Comparison of ENCODE assay signal across 10 cellular contexts in genomic region chr12:130161261-130162231, GRCh38. TPM values are rescaled to one million over a fixed set of nuclear protein-coding genes. Genes with fewer than 3 reads are reported as not detected.
A peak's percentile ranks its signal among the peaks of the same experiment; 100 is the strongest.
DNase-seq lines count a peak whose midpoint lies in the region; ATAC-seq, FAIRE-seq and TF ChIP-seq lines count a peak whose summit lies in the region.
"Had no signal": no experiment of that assay in that cellular context is flagged by ENCODE, and none has a peak within 500 bp of the region (broad histone marks: within the 10 kb centered on the region; RNA-seq: fewer than 3 reads in every experiment).

No MANE protein-coding gene starts in this region.

- no peak overlapping the region for H3K27ac Mint-ChIP-seq in nephron
- H3K27ac Mint-ChIP-seq: T-helper 17 cell had no signal

- H3K36me3 ChIP-seq in right lobe of liver (no peaks in the 10 kb centered on the region), HepG2 (replicated peaks in 1 of 2; ENCODE audit: control insufficient read depth in 1 of 2, insufficient read depth in 2 of 2, low read length in 2 of 2) (no peaks in the 10 kb centered on the region), esophagus squamous epithelium (peaks cover 0 to 5% (median 0%) of the 10 kb centered on the region in 3 donors), vagina (no peaks in the 10 kb centered on the region), small intestine (ENCODE audit: control insufficient read depth in 2 of 2, insufficient read depth in 2 of 2, low read length in 2 of 2) (no peaks in the 10 kb centered on the region)

- H3K27ac ChIP-seq in right lobe of liver (no peak overlapping the region), HepG2 (ENCODE audit: extremely low read length, insufficient read depth, low read length) (no peak overlapping the region), esophagus squamous epithelium (peak overlapping the region; percentile 68 to 90 (median 84)), vagina (peak overlapping the region; percentile 78), small intestine (ENCODE audit: low read depth in 1 of 2, low read length in 1 of 2) (no peak overlapping the region)

- in situ Hi-C loops in HepG2 (cut with HindIII; ENCODE audit: extremely low pct_ligation_motif_present, low pct_unique_long_range_greater_than_20kb) = no loop called here

- TF ChIP-seq POLR2A in right lobe of liver (IDR thresholded peaks at IDR 0.05) = no peak
- no peak for TF ChIP-seq POLR2A in HepG2 (IDR thresholded peaks at IDR 0.05; ENCODE audit: insufficient read depth in 1 of 2, low read depth in 2 of 2, low read length in 2 of 2)
- TF ChIP-seq POLR2A in esophagus squamous epithelium (IDR thresholded peaks at IDR 0.05) = no peak
- no peak for TF ChIP-seq POLR2A in vagina (IDR thresholded peaks at IDR 0.05)

- H2AFZ ChIP-seq in HepG2 (ENCODE audit: low read length) = no peak overlapping the region

- WGBS in right lobe of liver (ENCODE audit: insufficient coverage, low coverage, low lambda C conversion rate, missing lambda C conversion rate) = 0% methylated on average over 13 of the region's 85 CpGs
- WGBS in HepG2 (ENCODE audit: low lambda C conversion rate) = 59% methylated on average over 59 of the region's 85 CpGs
- WGBS in esophagus squamous epithelium, 2 donors = 0 to 3% methylated on average over 6 to 8 of the region's 85 CpGs
- WGBS in small intestine, 3 donors = 3 to 5% (median 3%) methylated on average over 65 to 85 of the region's 85 CpGs

- TF ChIP-seq RAD21 in HepG2 (CRISPR knock-in tag; IDR thresholded peaks at IDR 0.05) = no peak

- H3K4me2 ChIP-seq in HepG2 (ENCODE audit: low read depth, low read length) = no peak overlapping the region

- FAIRE-seq in HepG2 (lab: Jason Lieb, UNC) (no peak), small intestine (lab: Jason Lieb, UNC) (no peak)

- peaks cover 38% of the 10 kb centered on the region for H3K27me3 Mint-ChIP-seq in nephron (ENCODE audit: low read depth)

- H3K4me3 Mint-ChIP-seq in nephron = peak overlapping the region; percentile 86 to 87 (median 87)

- CTCF ChIA-PET in HepG2 (lab: Yijun Ruan, JAX; ENCODE audit: low intra/inter-chr PET ratio, low total read pairs) = no interaction called here

- peaks cover 22% of the 10 kb centered on the region for H3K4me1 Mint-ChIP-seq in nephron
- H3K4me1 Mint-ChIP-seq: T-helper 17 cell had no signal

- DNase-seq in right lobe of liver (peak in 2 of 3 donors; percentile 12 to 31), HepG2 (ENCODE audit: low spot score) (no peak), esophagus squamous epithelium (lab: John Stamatoyannopoulos, UW) (no peak), vagina (ENCODE audit: extremely low spot score in 2 of 2) (no peak), small intestine (no peak)
- DNase-seq: T-helper 17 cell had no signal

- no peaks in the 10 kb centered on the region for H3K9me3 Mint-ChIP-seq in nephron

- intact Hi-C loops in right lobe of liver (cut with DNase I) = no loop called here
- intact Hi-C loops in HepG2 (cut with micrococcal nuclease; ENCODE audit: unreplicated experiment) = no loop called here
- intact Hi-C loops in esophagus squamous epithelium (cut with DNase I) = no loop called here
- intact Hi-C loops in vagina (cut with DNase I) = no loop called here

- no peaks in the 10 kb centered on the region for H3K9me3 ChIP-seq in right lobe of liver
- no peaks in the 10 kb centered on the region for H3K9me3 ChIP-seq in HepG2 (ENCODE audit: low read length)
- no peaks in the 10 kb centered on the region for H3K9me3 ChIP-seq in esophagus squamous epithelium
- no peaks in the 10 kb centered on the region for H3K9me3 ChIP-seq in vagina
- H3K9me3 ChIP-seq in small intestine (ENCODE audit: control insufficient read depth, low read depth) = no peaks in the 10 kb centered on the region

- H3K36me3 Mint-ChIP-seq in nephron (ENCODE audit: low read depth) = no peaks in the 10 kb centered on the region

- TF ChIP-seq EP300 in HepG2 (IDR thresholded peaks at IDR 0.05; ENCODE audit: low read depth in 2 of 2, low read length in 2 of 2) = no peak
- no peak for TF ChIP-seq EP300 in HepG2 (CRISPR knock-in tag; IDR thresholded peaks at IDR 0.05; ENCODE audit: borderline replicate concordance)

- H3K27me3 ChIP-seq in right lobe of liver (peaks cover 0 to 27% of the 10 kb centered on the region in 2 donors), HepG2 (ENCODE audit: control insufficient read depth in 1 of 2, insufficient read depth in 2 of 2, low read length in 2 of 2) (peaks cover 0 to 47% of the 10 kb centered on the region in 2 experiments; a peak in 4 of 5 replicates), esophagus squamous epithelium (peaks cover 0 to 80% (median 3%) of the 10 kb centered on the region in 4 donors), vagina (no peaks in the 10 kb centered on the region), small intestine (ENCODE audit: control insufficient read depth in 2 of 2, insufficient read depth in 2 of 2, low read length in 2 of 2) (peaks cover 23 to 25% of the 10 kb centered on the region in 2 donors)

- H3K4me3 ChIP-seq in right lobe of liver (peak overlapping the region in 1 of 3 donors; percentile 27), HepG2 (replicated peaks in 1 of 3; ENCODE audit: insufficient read depth in 1 of 3, low read depth in 2 of 3, low read length in 3 of 3) (no peak overlapping the region), esophagus squamous epithelium (peak overlapping the region; percentile 67 to 72 (median 70)), vagina (peak overlapping the region; percentile 54 to 64), small intestine (ENCODE audit: low read depth in 1 of 2, low read length in 2 of 2) (peak overlapping the region in 1 of 2 donors; percentile 18)

- POLR2A ChIA-PET in HepG2 (lab: Yijun Ruan, JAX) = no interaction called here

- BruUV-seq in HepG2 (replicated peaks; lab: Mats Ljungman, UMichigan) = no TSS peak

- no peak overlapping the region for H3K9ac ChIP-seq in HepG2 (ENCODE audit: insufficient read depth, low read depth, low read length)

- no peaks in the 10 kb centered on the region for H3K79me2 ChIP-seq in HepG2 (ENCODE audit: insufficient read depth, low read length)

- no peak for ATAC-seq in right lobe of liver
- ATAC-seq in HepG2 = no peak
- no peak for ATAC-seq in GM21717 (IDR thresholded peaks at IDR 0.05; ENCODE audit: unreplicated experiment)
- ATAC-seq in HG02884 (IDR thresholded peaks at IDR 0.05; ENCODE audit: unreplicated experiment) = no peak
- ATAC-seq: T-helper 17 cell had no signal

- H3K4me1 ChIP-seq in right lobe of liver (peaks cover 0 to 10% (median 0%) of the 10 kb centered on the region in 4 donors), HepG2 (ENCODE audit: insufficient read depth, low read length) (no peaks in the 10 kb centered on the region), esophagus squamous epithelium (peaks cover 16 to 65% (median 21%) of the 10 kb centered on the region in 3 donors), vagina (peaks cover 35% of the 10 kb centered on the region), small intestine (ENCODE audit: control insufficient read depth in 2 of 2, insufficient read depth in 1 of 2, low read depth in 1 of 2, low read length in 1 of 2) (no peaks in the 10 kb centered on the region)

- TF ChIP-seq CTCF in right lobe of liver (IDR thresholded peaks at IDR 0.05) = no peak
- no peak for TF ChIP-seq CTCF in HepG2 (CRISPR knock-in tag; IDR thresholded peaks at IDR 0.05)
- TF ChIP-seq CTCF in esophagus squamous epithelium (IDR thresholded peaks at IDR 0.05) = no peak
- no peak for TF ChIP-seq CTCF in nephron (IDR thresholded peaks at IDR 0.05; ENCODE audit: unreplicated experiment in 3 of 3)
- no peak for TF ChIP-seq CTCF in vagina (IDR thresholded peaks at IDR 0.05)

- no peaks in the 10 kb centered on the region for H4K20me1 ChIP-seq in HepG2 (ENCODE audit: insufficient read depth, low read length)

TF ChIP-seq in HepG2, 621 proteins besides CTCF, POLR2A, EP300 and RAD21 (continues in another document):
- TF ChIP-seq MEIS1 (CRISPR knock-in tag; IDR thresholded peaks at IDR 0.05; ENCODE audit: borderline replicate concordance) (no peak), ZNF543 (CRISPR knock-in tag; IDR thresholded peaks at IDR 0.05) (no peak), FOXA3 (CRISPR knock-in tag; IDR thresholded peaks at IDR 0.05) (no peak)

RNA-seq across cellular contexts. Expression of gene FZD10, which starts 0.7 kb away (rescaled TPM):
- not detected for total RNA-seq in right lobe of liver
- total RNA-seq in HepG2 (2016; rRNA removed; fragmentation: Illumina TruSeq; extraction: Trizol) = not detected in 2 replicates
- total RNA-seq in HepG2 (2016; cell fraction: cytosol; rRNA removed; fragmentation: Illumina TruSeq; extraction: Trizol; ENCODE audit: low read depth) = not detected in 2 replicates
- not detected in 2 replicates for total RNA-seq in HepG2 (2016; cell fraction: insoluble cytoplasmic fraction; rRNA removed; fragmentation: Illumina TruSeq; extraction: Trizol)
- total RNA-seq in HepG2 (2016; cell fraction: membrane; rRNA removed; fragmentation: Illumina TruSeq; extraction: Trizol) = not detected in 2 replicates
- not detected in 2 replicates for total RNA-seq in HepG2 (2016; cell fraction: nucleus; rRNA removed; fragmentation: Illumina TruSeq; extraction: Trizol)
- polyA plus RNA-seq in HepG2 (2011; rRNA removed) = not detected in 2 replicates
- polyA plus RNA-seq in HepG2 (2011; cell fraction: cytosol; rRNA removed) = not detected in 2 replicates
- not detected in 2 replicates for polyA plus RNA-seq in HepG2 (2011; cell fraction: nucleus; rRNA removed)
- not detected in 2 replicates for polyA plus RNA-seq in HepG2 (2012)
- polyA plus RNA-seq in HepG2 (2016; cell fraction: cytosol; fragmentation: Illumina TruSeq; extraction: Trizol; ENCODE audit: low read depth) = not detected in 2 replicates
- polyA plus RNA-seq in HepG2 (2016; cell fraction: insoluble cytoplasmic fraction; fragmentation: Illumina TruSeq; extraction: Trizol; ENCODE audit: low read depth) = not detected in 2 replicates
- polyA plus RNA-seq in HepG2 (2016; cell fraction: membrane; fragmentation: Illumina TruSeq; extraction: Trizol; ENCODE audit: low read depth) = not detected in 2 replicates
- not detected in 2 replicates for polyA plus RNA-seq in HepG2 (2016; cell fraction: nucleus; fragmentation: Illumina TruSeq; extraction: Trizol; ENCODE audit: insufficient read depth, low read depth)
- 16.3 TPM in 1 of 2 replicates, not detected in the other for polyA minus RNA-seq in HepG2 (2011; rRNA and poly(A)+ RNA removed; ENCODE audit: low replicate concordance)
- 0.18 and 0.20 TPM in 2 replicates for polyA minus RNA-seq in HepG2 (2011; cell fraction: cytosol; rRNA and poly(A)+ RNA removed)
- 0.39 TPM in 1 of 2 replicates, not detected in the other for polyA minus RNA-seq in HepG2 (2011; cell fraction: nucleus; rRNA and poly(A)+ RNA removed)
- total RNA-seq in esophagus squamous epithelium = 10 to 100 TPM in 2 of 4 donors, 1 to 10 TPM in 2; 7.2 to 16.3 (median 11.6) TPM
- total RNA-seq in vagina = 5.2 TPM
- 1 to 10 TPM in 1 of 3 donors, not detected in 2; 1.6 TPM for polyA plus RNA-seq in small intestine
- total RNA-seq: HT1080, T-helper 17 cell had no signal

Comparison
In these comparisons a context has a peak if more than half of its experiments do, and no peak if none do; other contexts are left out.
1. DNase-seq: peak in right lobe of liver (2 of 3); none in HepG2 (single experiment), esophagus squamous epithelium (single experiment), vagina (0 of 2) and small intestine (single experiment).
2. H3K27ac ChIP-seq: peak in esophagus squamous epithelium (4 of 4) and vagina (single experiment); none in right lobe of liver (0 of 3), HepG2 (single experiment) and small intestine (0 of 2).
3. H3K4me3 ChIP-seq: peak in esophagus squamous epithelium (4 of 4) and vagina (2 of 2); none in HepG2 (0 of 3).